2 cellular contexts compared by ENCODE assay signal in genomic region chr2:26324479-26324878, GRCh38. TPM values are rescaled to one million over a fixed set of nuclear protein-coding genes. Genes with fewer than 3 reads are reported as not detected.
"Had no signal": no experiment of that assay in that cellular context is flagged by ENCODE, and none has a peak within 500 bp of the region (broad histone marks: within the 10 kb centered on the region; RNA-seq: fewer than 3 reads in every experiment).

No MANE protein-coding gene starts in this region.

RNA-seq across cellular contexts. Expression of gene ADGRF3, which starts 22.1 kb away (rescaled TPM):
- total RNA-seq: subcutaneous adipose tissue, transverse colon had no signal
